16 cellular contexts compared by ENCODE assay signal in genomic region chr5:104189909-104190308, GRCh38.
DNase-seq lines count a peak whose midpoint lies in the region; ATAC-seq and TF ChIP-seq lines count a peak whose summit lies in the region.
"Had no signal": no experiment of that assay in that cellular context is flagged by ENCODE, and none has a peak within 500 bp of the region (broad histone marks: within the 10 kb centered on the region; RNA-seq: fewer than 3 reads in every experiment).

No MANE protein-coding gene starts in this region.

- no peaks in the 10 kb centered on the region for H3K79me1 ChIP-seq in IMR-90 (ENCODE audit: low read depth in 1 of 2, low read length in 2 of 2)

- no peak overlapping the region for H2AFZ ChIP-seq in IMR-90 (replicated peaks; ENCODE audit: low read length, poor library complexity)
- H2AFZ ChIP-seq in SK-N-SH (ENCODE audit: low read depth) = no peak overlapping the region

- no peak for TF ChIP-seq CTCF in AG04449 (IDR thresholded peaks at IDR 0.05; ENCODE audit: insufficient read depth, low read length, missing control alignments)
- TF ChIP-seq CTCF in IMR-90 (conservative IDR thresholded peaks at IDR 0.05; ENCODE audit: low read depth, low read length) = no peak
- no peak for TF ChIP-seq CTCF in SK-N-SH (IDR thresholded peaks at IDR 0.05)

- POLR2A ChIA-PET in AG04449 (lab: Yijun Ruan, JAX) (no interaction called here), IMR-90 (lab: Charles Lee; ENCODE audit: unreplicated experiment) (no interaction called here), SK-N-SH (lab: Yijun Ruan, JAX) (no interaction called here)

- H2AK5ac ChIP-seq in IMR-90 (ENCODE audit: low read depth, low read length) = no peak overlapping the region

- no peak overlapping the region for H4K91ac ChIP-seq in IMR-90 (ENCODE audit: insufficient read depth, low read depth, low read length)

- TF ChIP-seq EP300 in SK-N-SH (IDR thresholded peaks at IDR 0.05; ENCODE audit: borderline replicate concordance in 1 of 2, low read depth in 1 of 2, low read length in 1 of 2) = peak in 1 of 2 experiments; percentile 64; a peak in 1 of 4 replicates

- CTCF ChIA-PET in AG04449 (lab: Yijun Ruan, JAX) = interaction anchor here (1.3 to 3.9 kb wide), 2 partner anchors 11 to 12 kb away, joined by 5 to 18 read pairs; no protein-coding TSS in a partner anchor
- CTCF ChIA-PET in IMR-90 (lab: Yijun Ruan, JAX) = interaction anchor here (1.3 kb wide), 1 partner anchor 10 kb away, joined by 7 read pairs; no protein-coding TSS in a partner anchor
- CTCF ChIA-PET in SK-N-SH (lab: Yijun Ruan, JAX) = interaction anchor here (1.0 to 1.4 kb wide), 2 partner anchors 11 to 14 kb away, joined by 4 to 5 read pairs; no protein-coding TSS in a partner anchor

- H3K9me2 ChIP-seq in SK-N-SH = no peaks in the 10 kb centered on the region

- no peak overlapping the region for H4K5ac ChIP-seq in IMR-90 (ENCODE audit: low read depth, low read length)

- no peak overlapping the region for H3K18ac ChIP-seq in IMR-90 (ENCODE audit: low read depth, low read length)

- H3K9me3 ChIP-seq in IMR-90 (ENCODE audit: control insufficient read depth, insufficient read depth, low read length) (peaks cover 4% of the 10 kb centered on the region; the same call in 1 of the 2 replicates), SK-N-SH (no peaks in the 10 kb centered on the region)
- H3K9me3 ChIP-seq: HAP-1, lower lobe of right lung, neutrophil had no signal

- H3K27ac ChIP-seq in IMR-90 (ENCODE audit: insufficient read depth, low read length) = no peak overlapping the region
- H3K27ac ChIP-seq in SK-N-SH (ENCODE audit: low read depth in 2 of 2, low read length in 1 of 2) = peak overlapping the region; percentile 47 to 74; a peak in 3 of 4 replicates
- H3K27ac ChIP-seq: lower lobe of right lung, neutrophil, VCaP had no signal

- TF ChIP-seq RAD21 in IMR-90 (IDR thresholded peaks at IDR 0.05; ENCODE audit: low read length) (no peak), SK-N-SH (IDR thresholded peaks at IDR 0.05; ENCODE audit: low read length) (no peak)

- H3K4me3 ChIP-seq in AG04449 (ENCODE audit: low read depth, low read length) = no peak overlapping the region
- H3K4me3 ChIP-seq in IMR-90 (ENCODE audit: insufficient read depth, low read depth, low read length) = no peak overlapping the region
- no peak overlapping the region for H3K4me3 ChIP-seq in SK-N-SH (ENCODE audit: low read depth in 2 of 2, low read length in 1 of 2)
- H3K4me3 ChIP-seq: HAP-1, lower lobe of right lung had no signal

- H2BK20ac ChIP-seq in IMR-90 (ENCODE audit: low read depth, low read length) = no peak overlapping the region

- in situ Hi-C loops in IMR-90 (cut with MboI; ENCODE audit: low sequenced_read_pairs) = no loop called here

- no peak overlapping the region for H3K14ac ChIP-seq in IMR-90 (replicated peaks; ENCODE audit: low read depth, low read length)

- no peak overlapping the region for H2BK5ac ChIP-seq in IMR-90 (ENCODE audit: low read depth, low read length, poor library complexity, severe bottlenecking)

- H3K56ac ChIP-seq in IMR-90 (ENCODE audit: extremely low read depth, insufficient read depth, low read length) = no peak overlapping the region

- no peak overlapping the region for H4K8ac ChIP-seq in IMR-90 (ENCODE audit: low read depth in 2 of 2, low read length in 2 of 2)

- BruUV-seq in IMR-90 (replicated peaks; lab: Mats Ljungman, UMichigan) = no TSS peak

- H3K4ac ChIP-seq in IMR-90 (ENCODE audit: low read depth, low read length) = no peak overlapping the region

- no peak overlapping the region for H2BK15ac ChIP-seq in IMR-90 (ENCODE audit: low read depth, low read length)

- H3K4me1 ChIP-seq in IMR-90 (ENCODE audit: control insufficient read depth, insufficient read depth, low read length) = no peaks in the 10 kb centered on the region; the same call in 1 of the 2 replicates
- H3K4me1 ChIP-seq in SK-N-SH (ENCODE audit: control insufficient read depth in 1 of 2, insufficient read depth in 2 of 2, low read depth in 1 of 2, low read length in 1 of 2) = no peaks in the 10 kb centered on the region; a peak in 1 of 4 replicates
- H3K4me1 ChIP-seq: HAP-1, lower lobe of right lung had no signal

- peaks cover 2% of the 10 kb centered on the region for H3F3A ChIP-seq in SK-N-SH (replicated peaks; ENCODE audit: insufficient read depth)

- no peak overlapping the region for H3K4me2 ChIP-seq in IMR-90 (ENCODE audit: low read depth, low read length)
- H3K4me2 ChIP-seq in SK-N-SH = no peak overlapping the region

- no peak overlapping the region for H3K9ac ChIP-seq in IMR-90 (ENCODE audit: low read depth, low read length)
- H3K9ac ChIP-seq in SK-N-SH = no peak overlapping the region

- ATAC-seq in IMR-90 (ENCODE audit: low read depth) = peak; percentile 59
- ATAC-seq in GM18870 (IDR thresholded peaks at IDR 0.05; ENCODE audit: unreplicated experiment) = no peak
- ATAC-seq in HG02763 (IDR thresholded peaks at IDR 0.05; ENCODE audit: unreplicated experiment) = no peak
- no peak for ATAC-seq in GM21515 (IDR thresholded peaks at IDR 0.05; ENCODE audit: unreplicated experiment)
- ATAC-seq: activated naive CD8-positive, alpha-beta T cell treated with anti-CD3 and anti-CD28 coated beads, Interleukin-2, amount 50 U/mL, for 24 hours; Right ventricle myocardium inferior had no signal

- H3K36me3 ChIP-seq in IMR-90 (ENCODE audit: control insufficient read depth, insufficient read depth, low read length) = no peaks in the 10 kb centered on the region
- H3K36me3 ChIP-seq in SK-N-SH (replicated peaks in 1 of 2; ENCODE audit: control insufficient read depth in 1 of 2, insufficient read depth in 2 of 2, low read length in 1 of 2) = no peaks in the 10 kb centered on the region
- H3K36me3 ChIP-seq: HAP-1, lower lobe of right lung, neutrophil had no signal

- TF ChIP-seq POLR2A in IMR-90 (IDR thresholded peaks at IDR 0.05; ENCODE audit: low read depth, low read length) = no peak

- no peak overlapping the region for H2BK120ac ChIP-seq in IMR-90 (ENCODE audit: low read depth, low read length)

- H2AK9ac ChIP-seq in IMR-90 (replicated peaks; ENCODE audit: low read depth, low read length, poor library complexity) = no peak overlapping the region

- H3K9me1 ChIP-seq in IMR-90 (ENCODE audit: insufficient read depth, low read length) = no peaks in the 10 kb centered on the region

- H3K27me3 ChIP-seq in IMR-90 (ENCODE audit: control insufficient read depth, insufficient read depth, low read length) (no peaks in the 10 kb centered on the region), SK-N-SH (ENCODE audit: insufficient read depth) (no peaks in the 10 kb centered on the region)
- H3K27me3 ChIP-seq: neutrophil had no signal

- intact Hi-C loops in IMR-90 (cut with micrococcal nuclease) = no loop called here

- no peaks in the 10 kb centered on the region for H3K79me2 ChIP-seq in SK-N-SH (ENCODE audit: insufficient read depth)

- H4K20me1 ChIP-seq in IMR-90 (ENCODE audit: insufficient read depth, low read length) (no peaks in the 10 kb centered on the region), SK-N-SH (ENCODE audit: insufficient read depth) (no peaks in the 10 kb centered on the region)

- no CpG with 5 or more reads among the region's 2 CpGs for WGBS in IMR-90 (ENCODE audit: extremely low coverage in 2 of 2, insufficient read length in 1 of 2), 2 experiments
- WGBS in SK-N-SH (ENCODE audit: low lambda C conversion rate) = 11% methylated on average over 2 of the region's 2 CpGs

- dilution Hi-C loops in IMR-90 (cut with HindIII; ENCODE audit: low sequenced_read_pairs, unreplicated experiment) = loop anchor here (25.0 kb wide), 1 partner anchor 603 kb away; no protein-coding TSS in a partner anchor

- peak; percentile 57 for DNase-seq in AG04449 (ENCODE audit: low read depth, low spot score)
- peak; percentile 59 for DNase-seq in IMR-90
- DNase-seq in SK-N-SH = peak; percentile 2
- DNase-seq in fibroblast of peridontal ligament (ENCODE audit: extremely low read depth) = peak; percentile 50
- DNase-seq in midbrain (lab: John Stamatoyannopoulos, UW) = no peak
- DNase-seq: activated naive CD8-positive, alpha-beta T cell treated with anti-CD3 and anti-CD28 coated beads, Interleukin-2, amount 50 U/mL, for 24 hours; DMS79; lower lobe of right lung; NCI-H345 had no signal

- no peak overlapping the region for H3K23ac ChIP-seq in IMR-90 (ENCODE audit: low read depth, low read length)

TF ChIP-seq in IMR-90, 13 proteins besides CTCF, POLR2A, EP300 and RAD21:
- no peak for TF ChIP-seq CHD1 (IDR thresholded peaks at IDR 0.05; ENCODE audit: low read depth, low read length)
- peak; percentile 49; the same call in 1 of the 2 replicates for TF ChIP-seq BHLHE40 (IDR thresholded peaks at IDR 0.05; ENCODE audit: low read depth, low read length)

TF ChIP-seq in SK-N-SH, 30 proteins besides CTCF, POLR2A, EP300 and RAD21 (continues in another document):
- 0 out of 2 replicates have a peak, but pooled peaks have one; percentile 25 for TF ChIP-seq RXRA (IDR thresholded peaks at IDR 0.05; ENCODE audit: borderline replicate concordance, low read depth)
- no peak for TF ChIP-seq ELF1 (IDR thresholded peaks at IDR 0.05)
- TF ChIP-seq PBX3 (IDR thresholded peaks at IDR 0.05) = peak; percentile 26; the same call in 1 of the 2 replicates
- TF ChIP-seq TEAD4 (IDR thresholded peaks at IDR 0.05; ENCODE audit: borderline replicate concordance, insufficient read depth) = no peak
- 0 out of 2 replicates have a peak, but pooled peaks have one; percentile 48 for TF ChIP-seq NFIC (IDR thresholded peaks at IDR 0.05; ENCODE audit: borderline replicate concordance)
- peak; percentile 69 for TF ChIP-seq TCF12 (IDR thresholded peaks at IDR 0.05)
- TF ChIP-seq NRF1 (IDR thresholded peaks at IDR 0.05; ENCODE audit: low read depth, low read length) = no peak
- no peak for TF ChIP-seq USF1 (IDR thresholded peaks at IDR 0.05; ENCODE audit: borderline replicate concordance, low read depth)
- no peak for TF ChIP-seq FOXM1 (IDR thresholded peaks at IDR 0.05; ENCODE audit: low read depth)
- TF ChIP-seq EZH2phosphoT487 (IDR thresholded peaks at IDR 0.05; ENCODE audit: borderline replicate concordance, low read depth) = no peak
- TF ChIP-seq SMC3 (IDR thresholded peaks at IDR 0.05; ENCODE audit: low read depth, low read length) = no peak
